10 cellular contexts compared by ENCODE assay signal in the genomic region with DNA sequence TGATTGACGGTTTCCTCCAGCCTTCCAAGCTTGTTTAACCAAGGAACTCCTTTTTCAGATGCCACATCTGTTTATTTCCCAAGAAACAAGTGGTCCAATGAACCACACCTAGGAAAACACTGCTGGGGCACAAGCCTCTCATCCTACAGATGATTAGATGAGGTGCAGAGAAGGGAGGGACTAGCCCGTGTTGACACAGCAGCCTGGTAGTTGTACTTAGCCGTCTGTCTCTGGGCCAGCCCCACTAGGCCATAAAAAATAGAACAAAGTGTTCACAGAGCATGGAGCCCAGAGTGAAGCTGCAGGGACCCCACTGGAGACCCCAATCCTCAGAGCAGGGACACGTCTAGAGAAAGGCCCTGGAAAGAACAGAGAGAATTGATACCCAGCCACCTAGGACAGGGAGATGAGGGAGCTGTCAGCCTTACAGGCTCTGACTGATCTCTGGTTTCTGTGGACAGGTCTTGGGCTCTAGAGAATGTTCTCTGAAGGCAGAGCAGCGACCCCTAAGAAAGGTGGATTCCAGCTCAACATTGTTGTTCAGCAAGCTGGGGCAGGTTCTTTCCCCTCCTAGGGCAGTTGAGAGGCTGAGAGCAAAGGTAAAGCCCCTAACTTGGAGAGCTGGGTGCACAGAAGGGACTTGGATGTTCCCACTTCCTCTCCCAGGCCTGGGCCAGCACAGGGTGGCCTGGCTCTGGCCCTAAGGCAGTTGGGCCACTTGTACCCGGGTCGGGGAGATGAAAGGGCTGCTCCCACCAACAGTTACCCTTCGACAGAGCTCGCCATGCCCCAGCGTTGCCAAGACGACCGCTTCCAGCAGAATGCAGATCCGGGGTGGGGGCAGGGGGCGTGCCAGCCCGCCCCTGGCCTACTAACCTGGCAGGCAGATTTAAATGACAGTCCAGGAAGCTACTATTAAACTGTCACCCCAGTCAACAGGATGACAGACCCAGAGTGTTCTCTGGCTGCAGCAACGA. TPM values are rescaled to one million over a fixed set of nuclear protein-coding genes. Genes with fewer than 3 reads are reported as not detected.
DNase-seq lines count a peak whose midpoint lies in the region; ATAC-seq lines count a peak whose summit lies in the region.
"Had no signal": no experiment of that assay in that cellular context is flagged by ENCODE, and none has a peak within 500 bp of the region (broad histone marks: within the 10 kb centered on the region; RNA-seq: fewer than 3 reads in every experiment).

No MANE protein-coding gene starts in this region.

- peak overlapping the region; percentile 59 for H3K27ac Mint-ChIP-seq in T-helper 2 cell treated with Interferon-gamma antibody and Interleukin-4, amounts not matched to agents 5 μg/mL and 100 μg/mL, for 36 hours

- ATAC-seq in GM21786 (IDR thresholded peaks at IDR 0.05; ENCODE audit: unreplicated experiment) = peak; percentile 37
- no peak for ATAC-seq in GM18517 (IDR thresholded peaks at IDR 0.05; ENCODE audit: unreplicated experiment)

- H3K4me1 Mint-ChIP-seq in T-helper 2 cell treated with Interferon-gamma antibody and Interleukin-4, amounts not matched to agents 5 μg/mL and 100 μg/mL, for 36 hours (ENCODE audit: low read depth) = peaks cover 38% of the 10 kb centered on the region

- H3K4me3 Mint-ChIP-seq in T-helper 2 cell treated with Interferon-gamma antibody and Interleukin-4, amounts not matched to agents 5 μg/mL and 100 μg/mL, for 36 hours = no peak overlapping the region

- peaks cover 4% of the 10 kb centered on the region for H3K36me3 Mint-ChIP-seq in T-helper 2 cell treated with Interferon-gamma antibody and Interleukin-4, amounts not matched to agents 5 μg/mL and 100 μg/mL, for 36 hours (ENCODE audit: low read depth)

- H3K36me3 ChIP-seq in mesodermal cell (ENCODE audit: control insufficient read depth, insufficient read depth, low read length) = peaks cover 11% of the 10 kb centered on the region

- peaks cover 42% of the 10 kb centered on the region for H3K4me1 ChIP-seq in mesodermal cell (ENCODE audit: control insufficient read depth, insufficient read depth, low read length, poor library complexity, severe bottlenecking)

- H3K9me3 ChIP-seq in mesodermal cell (ENCODE audit: control insufficient read depth, low read length) = no peaks in the 10 kb centered on the region

- no peaks in the 10 kb centered on the region for H3K27me3 Mint-ChIP-seq in T-helper 2 cell treated with Interferon-gamma antibody and Interleukin-4, amounts not matched to agents 5 μg/mL and 100 μg/mL, for 36 hours (ENCODE audit: low read depth)

- no peaks in the 10 kb centered on the region for H3K9me3 Mint-ChIP-seq in T-helper 2 cell treated with Interferon-gamma antibody and Interleukin-4, amounts not matched to agents 5 μg/mL and 100 μg/mL, for 36 hours

- H3K4me3 ChIP-seq in mesodermal cell (ENCODE audit: extremely low read depth, insufficient read depth, low read length, poor library complexity, severe bottlenecking) = no peak overlapping the region

- WGBS in mesodermal cell (ENCODE audit: insufficient coverage in 2 of 2), 2 experiments = 80 to 85% methylated on average over 13 to 14 of the region's 16 CpGs

- peak overlapping the region; percentile 23 for H3K27ac ChIP-seq in mesodermal cell (ENCODE audit: low read depth, low read length, severe bottlenecking)

- DNase-seq in DMS153 (lab: John Stamatoyannopoulos, UW) = peak; percentile 23
- no peak for DNase-seq in T-helper 2 cell treated with Interferon-gamma antibody and Interleukin-4, amounts not matched to agents 5 μg/mL and 100 μg/mL, for 36 hours (ENCODE audit: low spot score)
- no peak for DNase-seq in HCEC 1CT
- DNase-seq in activated gamma-delta T cell (lab: John Stamatoyannopoulos, UW) = no peak
- DNase-seq in cerebellar cortex (ENCODE audit: low spot score) = no peak
- DNase-seq: activated naive CD4-positive, alpha-beta T cell treated with Interleukin-2 at 50 U/mL for 16 hours; NCI-H1930 had no signal

RNA-seq across cellular contexts. Expression of a gene that starts 31.8 kb away (rescaled TPM):
- polyA plus RNA-seq in mesodermal cell (2013, experiment 1 of 2) = 17.9 TPM
- polyA plus RNA-seq in mesodermal cell (2013, experiment 2 of 2) = 15.1 TPM

RNA-seq across cellular contexts. Expression of a gene that starts 57.7 kb away (rescaled TPM):
- polyA plus RNA-seq in mesodermal cell (2013, experiment 1 of 2) = 66.5 TPM
- 69.6 TPM for polyA plus RNA-seq in mesodermal cell (2013, experiment 2 of 2)
